31 cellular contexts compared by ENCODE assay signal in genomic region chr18:73552171-73552570, GRCh38.
"Had no signal": no experiment of that assay in that cellular context is flagged by ENCODE, and none has a peak within 500 bp of the region (broad histone marks: within the 10 kb centered on the region; RNA-seq: fewer than 3 reads in every experiment).

No MANE protein-coding gene starts in this region.

- H3K4me3 ChIP-seq: ascending aorta, cardiac muscle cell had no signal

- H3K27ac ChIP-seq: ascending aorta, cardiac muscle cell, VCaP had no signal

- H3K36me3 ChIP-seq: ascending aorta, cardiac muscle cell had no signal

- H3K4me1 ChIP-seq: ascending aorta had no signal

- ATAC-seq: activated CD4-positive, alpha-beta T cell treated with anti-CD3 and anti-CD28 coated beads for 36 hours; activated CD4-positive, CD25-positive, alpha-beta regulatory T cell treated with anti-CD3 and anti-CD28 coated beads, Interleukin-2, amount 50 U/mL, for 24 hours; activated CD8-positive, alpha-beta memory T cell treated with anti-CD3 and anti-CD28 coated beads, Interleukin-2, amount 10 ng/mL, durations not matched to agents 7 days and 5 days; activated CD8-positive, alpha-beta T cell treated with anti-CD3 and anti-CD28 coated beads, Interleukin-2, amount 10 ng/mL, durations not matched to agents 7 days and 5 days; activated naive CD8-positive, alpha-beta T cell treated with anti-CD3 and anti-CD28 coated beads, Interleukin-2, amount 50 U/mL, for 24 hours; activated T-cell treated with anti-CD3 and anti-CD28 coated beads, Interleukin-2, amount 50 U/mL, for 4 hours; WTC11 had no signal

- DNase-seq: activated CD4-positive, alpha-beta memory T cell treated with anti-CD3 and anti-CD28 coated beads, Interleukin-2, amount 10 ng/mL, durations not matched to agents 7 days and 5 days; activated CD4-positive, alpha-beta T cell treated with anti-CD3 and anti-CD28 coated beads for 1 hour; activated CD4-positive, alpha-beta T cell treated with anti-CD3 and anti-CD28 coated beads for 36 hours; activated CD4-positive, alpha-beta T cell treated with anti-CD3 and anti-CD28 coated beads for 48 hours; activated CD4-positive, alpha-beta T cell treated with anti-CD3 and anti-CD28 coated beads, Interleukin-2, amount 10 ng/mL, durations not matched to agents 7 days and 5 days; activated CD4-positive, alpha-beta T cell treated with anti-CD3 and anti-CD28 coated beads, Interleukin-2, amount 50 U/mL, for 48 hours; activated CD4-positive, CD25-positive, alpha-beta regulatory T cell; activated CD8-positive, alpha-beta memory T cell treated with anti-CD3 and anti-CD28 coated beads for 24 hours; activated CD8-positive, alpha-beta memory T cell treated with anti-CD3 and anti-CD28 coated beads, Interleukin-2, amount 10 ng/mL, durations not matched to agents 7 days and 5 days; activated CD8-positive, alpha-beta memory T cell treated with anti-CD3 and anti-CD28 coated beads, Interleukin-2, amount 50 U/mL, for 48 hours; activated CD8-positive, alpha-beta T cell treated with anti-CD3 and anti-CD28 coated beads, Interleukin-2, amount 10 ng/mL, durations not matched to agents 7 days and 5 days; activated effector memory CD4-positive, alpha-beta T cell treated with Interleukin-2 at 50 U/mL for 16 hours; activated gamma-delta T cell; activated naive CD4-positive, alpha-beta T cell treated with anti-CD3 and anti-CD28 coated beads, Interleukin-2, amount 10 ng/mL, durations not matched to agents 7 days and 5 days; activated naive CD4-positive, alpha-beta T cell treated with Interleukin-2 at 50 U/mL for 16 hours; activated naive CD8-positive, alpha-beta T cell treated with anti-CD3 and anti-CD28 coated beads, Interleukin-2, amount 10 ng/mL, durations not matched to agents 7 days and 5 days; activated naive CD8-positive, alpha-beta T cell treated with anti-CD3 and anti-CD28 coated beads, Interleukin-2, amount 50 U/mL, for 24 hours; activated T-cell treated with anti-CD3 and anti-CD28 coated beads, Interleukin-2, amount 50 U/mL, for 1 hour; activated T-cell treated with anti-CD3 and anti-CD28 coated beads, Interleukin-2, amount 50 U/mL, for 4 hours; amygdala; anterior cingulate cortex; caudate nucleus; cerebellar nuclear complex; T-helper 1 cell; T-helper 2 cell; T-helper 9 cell had no signal

- H3K27me3 ChIP-seq: ascending aorta, cardiac muscle cell had no signal

- H3K9me3 ChIP-seq: ascending aorta had no signal
